ENCODE assay signal across 8 cellular contexts in genomic region chr16:81730090-81731051, GRCh38. TPM values are rescaled to one million over a fixed set of nuclear protein-coding genes. Genes with fewer than 3 reads are reported as not detected.
DNase-seq lines count a peak whose midpoint lies in the region; ATAC-seq and TF ChIP-seq lines count a peak whose summit lies in the region.

No MANE protein-coding gene starts in this region.

- DNase-seq in Calu3 (peak; percentile 91), KBM-7 (peak; percentile 71), RWPE2 (ENCODE audit: low spot score) (no peak), Right ventricle myocardium superior (peak; percentile 92), osteocyte (ENCODE audit: extremely low spot score, unreplicated experiment) (peak; percentile 91), transverse colon (peak; percentile 87)

- no peaks in the 10 kb centered on the region for H3K36me3 ChIP-seq in RWPE2 (ENCODE audit: low read depth)
- no peaks in the 10 kb centered on the region for H3K36me3 ChIP-seq in transverse colon

- WGBS in transverse colon (ENCODE audit: low coverage in 1 of 2), 2 donors, result 12 to 21% methylated on average over 10 to 46 of the region's 47 CpGs

- H3K27me3 Mint-ChIP-seq in Calu3 (ENCODE audit: unreplicated experiment) (peaks cover 13% of the 10 kb centered on the region), osteocyte (ENCODE audit: unreplicated experiment) (peaks cover under 1% of the 10 kb centered on the region)
- H3K27me3 Mint-ChIP-seq in activated naive CD8-positive, alpha-beta T cell, result no peaks in the 10 kb centered on the region

- H3K9me3 ChIP-seq in RWPE2 (ENCODE audit: severe bottlenecking) (no peaks in the 10 kb centered on the region), transverse colon (no peaks in the 10 kb centered on the region)

- no peak for TF ChIP-seq EP300 in transverse colon (IDR thresholded peaks at IDR 0.05; ENCODE audit: low read depth)

- H3K27ac Mint-ChIP-seq in Calu3 (ENCODE audit: unreplicated experiment) (peak overlapping the region; percentile 80), osteocyte (ENCODE audit: unreplicated experiment) (peak overlapping the region; percentile 76)
- peak overlapping the region; percentile 69 for H3K27ac Mint-ChIP-seq in activated naive CD8-positive, alpha-beta T cell

- in situ Hi-C loops in KBM-7 (cut with MboI; ENCODE audit: low pct_unique_long_range_greater_than_20kb, low sequenced_read_pairs) (no loop called here), transverse colon (cut with MboI; ENCODE audit: low pct_ligation_motif_present in 1 of 4, low pct_unique_long_range_greater_than_20kb in 1 of 4, low sequenced_read_pairs in 3 of 4) (loop anchor here in 3 of 4 donors (10.0 to 25.0 kb wide), 5 partner anchors 368 to 1193 kb away; partner anchors contain the start of genes ATMIN (in 3 of the 3) and DYNLRB2 (in 1 of the 3))

- peaks cover 3% of the 10 kb centered on the region for H3K4me1 ChIP-seq in RWPE2 (ENCODE audit: insufficient read depth, poor library complexity, severe bottlenecking)
- peaks cover 4 to 12% (median 11%) of the 10 kb centered on the region in 4 donors for H3K4me1 ChIP-seq in transverse colon

- H3K9me3 Mint-ChIP-seq in Calu3 (ENCODE audit: low read depth, unreplicated experiment), result peaks cover 4% of the 10 kb centered on the region
- H3K9me3 Mint-ChIP-seq in activated naive CD8-positive, alpha-beta T cell (ENCODE audit: low read depth), result no peaks in the 10 kb centered on the region
- no peaks in the 10 kb centered on the region for H3K9me3 Mint-ChIP-seq in osteocyte (ENCODE audit: unreplicated experiment)

- H3K36me3 Mint-ChIP-seq in Calu3 (ENCODE audit: insufficient read depth, unreplicated experiment), result peaks cover 16% of the 10 kb centered on the region
- no peaks in the 10 kb centered on the region for H3K36me3 Mint-ChIP-seq in activated naive CD8-positive, alpha-beta T cell
- no peaks in the 10 kb centered on the region for H3K36me3 Mint-ChIP-seq in osteocyte (ENCODE audit: unreplicated experiment)

- no peak for TF ChIP-seq POLR2A in transverse colon (IDR thresholded peaks at IDR 0.05)

- ATAC-seq in GM21515 (IDR thresholded peaks at IDR 0.05; ENCODE audit: unreplicated experiment), result peak; percentile 79
- ATAC-seq in RWPE2 (ENCODE audit: low read depth), result peak; percentile 86
- peak; percentile 94 for ATAC-seq in Right ventricle myocardium superior (ENCODE audit: poor library complexity)

- intact Hi-C loops in Calu3 (cut with micrococcal nuclease; ENCODE audit: unreplicated experiment) (loop anchor here (10.0 kb wide), 1 partner anchor 696 kb away; the partner anchor contains the start of gene ATMIN), Right ventricle myocardium superior (cut with DNase I) (no loop called here), transverse colon (cut with DNase I; ENCODE audit: low total_unique reads) (loop anchor here (10.0 kb wide), 3 partner anchors 366 to 696 kb away; partner anchors contain the start of gene ATMIN)

- no peaks in the 10 kb centered on the region for H3K27me3 ChIP-seq in RWPE2 (ENCODE audit: insufficient read depth, poor library complexity, severe bottlenecking)
- no peaks in the 10 kb centered on the region for H3K27me3 ChIP-seq in transverse colon

- TF ChIP-seq CTCF in Calu3 (IDR thresholded peaks at IDR 0.05; ENCODE audit: unreplicated experiment) (peak; percentile 89), RWPE2 (IDR thresholded peaks at IDR 0.05; ENCODE audit: poor library complexity, severe bottlenecking) (peak; percentile 73), osteocyte (IDR thresholded peaks at IDR 0.05) (peak; percentile 58), transverse colon (IDR thresholded peaks at IDR 0.05) (peak; percentile 68 to 89 (median 74))

- CTCF ChIA-PET in Calu3 (lab: Charles Lee), result interaction anchor here (0.7 to 1.1 kb wide), 8 partner anchors 10 to 1749 kb away, joined by 3 to 5 read pairs (median 4); no protein-coding TSS in a partner anchor

- H3K27ac ChIP-seq in RWPE2 (ENCODE audit: poor library complexity, severe bottlenecking) (no peak overlapping the region), transverse colon (peak overlapping the region; percentile 40 to 77 (median 72))

- peak overlapping the region; percentile 57 for H3K4me3 Mint-ChIP-seq in Calu3 (ENCODE audit: low read depth, unreplicated experiment)
- H3K4me3 Mint-ChIP-seq in activated naive CD8-positive, alpha-beta T cell, result peak overlapping the region; percentile 88
- H3K4me3 Mint-ChIP-seq in osteocyte (ENCODE audit: unreplicated experiment), result peak overlapping the region; percentile 74

- peaks cover 14% of the 10 kb centered on the region for H3K4me1 Mint-ChIP-seq in Calu3 (ENCODE audit: low read depth, unreplicated experiment)
- peaks cover 12% of the 10 kb centered on the region for H3K4me1 Mint-ChIP-seq in activated naive CD8-positive, alpha-beta T cell (ENCODE audit: low read depth)
- H3K4me1 Mint-ChIP-seq in osteocyte (ENCODE audit: unreplicated experiment), result peaks cover 16% of the 10 kb centered on the region

- no TSS peak for BruUV-seq in Calu3 (replicated peaks; lab: Mats Ljungman, UMichigan)

- H3K4me3 ChIP-seq in RWPE2 (ENCODE audit: severe bottlenecking) (no peak overlapping the region), transverse colon (peak overlapping the region in 3 of 4 donors; percentile 21 to 46 (median 28))

RNA-seq across cellular contexts. Expression of gene PLCG2, which starts 48.7 kb away (rescaled TPM):
- total RNA-seq in Calu3 (2022) (3.4 and 13.7 TPM in 2 replicates), Right ventricle myocardium superior (7.2 TPM), osteocyte (0.16 TPM in 1 of 2 replicates, not detected in the other), transverse colon (10 to 100 TPM in 3 of 4 donors, 1 to 10 TPM in 1; 9.0 to 65.9 (median 28.6) TPM)
